In genomic region chr10:21791276-21791675, GRCh38 we compare ENCODE assay signal across 22 cellular contexts.
DNase-seq lines count a peak whose midpoint lies in the region; ATAC-seq, FAIRE-seq and TF ChIP-seq lines count a peak whose summit lies in the region.
"Had no signal": no experiment of that assay in that cellular context is flagged by ENCODE, and none has a peak within 500 bp of the region (broad histone marks: within the 10 kb centered on the region; RNA-seq: fewer than 3 reads in every experiment).

No MANE protein-coding gene starts in this region.

- peaks cover 11% of the 10 kb centered on the region for H3K4me1 Mint-ChIP-seq in MCF 10A (ENCODE audit: insufficient read depth, unreplicated experiment)
- H3K4me1 Mint-ChIP-seq in activated CD8-positive, alpha-beta memory T cell treated with anti-CD3 and anti-CD28 coated beads, Interleukin-2, amount 10 ng/mL, durations not matched to agents 7 days and 5 days = peaks cover 9% of the 10 kb centered on the region
- H3K4me1 Mint-ChIP-seq: B cell had no signal

- H4K20me1 ChIP-seq in mammary epithelial cell (ENCODE audit: insufficient read depth, low read length) (no peaks in the 10 kb centered on the region), keratinocyte (ENCODE audit: control insufficient read depth, extremely low read depth, insufficient read depth, low read length) (no peaks in the 10 kb centered on the region)
- H4K20me1 ChIP-seq: BLaER1 had no signal

- H3K9me1 ChIP-seq in keratinocyte (ENCODE audit: control insufficient read depth, extremely low read depth, insufficient read depth, low read length) = no peaks in the 10 kb centered on the region

- no peaks in the 10 kb centered on the region for H3K27me3 ChIP-seq in mammary epithelial cell (ENCODE audit: insufficient read depth, low read length)
- no peaks in the 10 kb centered on the region for H3K27me3 ChIP-seq in keratinocyte (ENCODE audit: control insufficient read depth, extremely low read depth, insufficient read depth, low read length)
- H3K27me3 ChIP-seq: BLaER1 had no signal

- H3K9me3 Mint-ChIP-seq in MCF 10A (ENCODE audit: unreplicated experiment) = peaks cover 9% of the 10 kb centered on the region
- peaks cover 2% of the 10 kb centered on the region for H3K9me3 Mint-ChIP-seq in activated CD8-positive, alpha-beta memory T cell treated with anti-CD3 and anti-CD28 coated beads, Interleukin-2, amount 10 ng/mL, durations not matched to agents 7 days and 5 days (ENCODE audit: low read depth)
- H3K9me3 Mint-ChIP-seq: HFFc6 had no signal

- CTCF ChIA-PET in mammary epithelial cell (lab: Charles Lee; ENCODE audit: low non-redundant PET) = no interaction called here
- CTCF ChIA-PET in MCF 10A (lab: Yijun Ruan, JAX) = no interaction called here
- CTCF ChIA-PET in activated CD8-positive, alpha-beta memory T cell treated with anti-CD3 and anti-CD28 coated beads, Interleukin-2, amount 10 ng/mL, durations not matched to agents 7 days and 5 days (lab: Charles Lee) = interaction anchor here (1.1 kb wide), 1 partner anchor 12 kb away, joined by 3 read pairs; no protein-coding TSS in a partner anchor

- BruUV-seq in mammary epithelial cell (replicated peaks; lab: Mats Ljungman, UMichigan) = no TSS peak
- no TSS peak for BruUV-seq in MCF 10A (replicated peaks; lab: Mats Ljungman, UMichigan)

- no peak for FAIRE-seq in keratinocyte (lab: Jason Lieb, UNC)
- FAIRE-seq: A204.1, GM12892, H54 had no signal

- no peak for TF ChIP-seq POLR2A in lower leg skin (IDR thresholded peaks at IDR 0.05)

- no peak overlapping the region for H3K4me3 Mint-ChIP-seq in MCF 10A (ENCODE audit: unreplicated experiment)
- H3K4me3 Mint-ChIP-seq in activated CD8-positive, alpha-beta memory T cell treated with anti-CD3 and anti-CD28 coated beads, Interleukin-2, amount 10 ng/mL, durations not matched to agents 7 days and 5 days = no peak overlapping the region
- H3K4me3 Mint-ChIP-seq: B cell; CD4-positive, CD25-positive, alpha-beta regulatory T cell; CD8-positive, alpha-beta T cell; HFFc6 had no signal

- DNase-seq in mammary epithelial cell (peak; percentile 54), MCF 10A (ENCODE audit: unreplicated experiment) (no peak), fibroblast of gingiva (ENCODE audit: low read depth) (peak; percentile 32), keratinocyte (ENCODE audit: low read depth, low spot score) (peak; percentile 9), lower leg skin (ENCODE audit: low spot score in 2 of 2) (no peak), T-helper 9 cell (no peak)
- no peak for DNase-seq in activated CD8-positive, alpha-beta memory T cell treated with anti-CD3 and anti-CD28 coated beads, Interleukin-2, amount 10 ng/mL, durations not matched to agents 7 days and 5 days
- DNase-seq: Caco-2; CD4-positive, CD25-positive, alpha-beta regulatory T cell; CD8-positive, alpha-beta T cell; DMS153; DND-41; GOT3; HFFc6 had no signal

- H3K4me1 ChIP-seq in mammary epithelial cell (ENCODE audit: insufficient read depth, low read length) = peaks cover 3% of the 10 kb centered on the region
- H3K4me1 ChIP-seq in keratinocyte (ENCODE audit: control insufficient read depth, extremely low read depth, insufficient read depth, low read length) = peaks cover 4% of the 10 kb centered on the region
- H3K4me1 ChIP-seq: BLaER1, Caco-2, HAP-1 had no signal

- no peak for TF ChIP-seq CTCF in mammary epithelial cell (conservative IDR thresholded peaks at IDR 0.05 in 1 of 2, IDR thresholded peaks at IDR 0.05 in 1 of 2; ENCODE audit: extremely low read depth in 1 of 2, insufficient read depth in 1 of 2, low read depth in 1 of 2, low read length in 2 of 2)
- no peak for TF ChIP-seq CTCF in MCF 10A (IDR thresholded peaks at IDR 0.05; ENCODE audit: unreplicated experiment)
- TF ChIP-seq CTCF in keratinocyte (optimal IDR thresholded peaks at IDR 0.05 in 1 of 3, IDR thresholded peaks at IDR 0.05 in 1 of 3, conservative IDR thresholded peaks at IDR 0.05 in 1 of 3; ENCODE audit: extremely low read depth in 1 of 3, insufficient read depth in 2 of 3, low read length in 3 of 3) = no peak
- TF ChIP-seq CTCF in lower leg skin (IDR thresholded peaks at IDR 0.05) = no peak

- H3K4me3 ChIP-seq in mammary epithelial cell (replicated peaks in 1 of 3; ENCODE audit: insufficient read depth in 1 of 3, low read depth in 2 of 3, low read length in 3 of 3) = peak overlapping the region in 1 of 3 experiments; percentile 14
- no peak overlapping the region for H3K4me3 ChIP-seq in keratinocyte (ENCODE audit: control insufficient read depth in 2 of 3, extremely low read depth in 1 of 3, insufficient read depth in 2 of 3, low read depth in 1 of 3, low read length in 3 of 3)
- H3K4me3 ChIP-seq in lower leg skin (ENCODE audit: low read depth, poor library complexity, severe bottlenecking) = no peak overlapping the region
- H3K4me3 ChIP-seq: BLaER1, HAP-1 had no signal

- intact Hi-C loops in mammary epithelial cell (cut with micrococcal nuclease) = no loop called here
- intact Hi-C loops in MCF 10A (cut with micrococcal nuclease) = no loop called here
- intact Hi-C loops in lower leg skin (cut with DNase I; ENCODE audit: low total_unique reads) = no loop called here

- H3K27me3 Mint-ChIP-seq in MCF 10A (ENCODE audit: insufficient read depth, unreplicated experiment) = no peaks in the 10 kb centered on the region
- H3K27me3 Mint-ChIP-seq in activated CD8-positive, alpha-beta memory T cell treated with anti-CD3 and anti-CD28 coated beads, Interleukin-2, amount 10 ng/mL, durations not matched to agents 7 days and 5 days = no peaks in the 10 kb centered on the region
- H3K27me3 Mint-ChIP-seq: B cell; CD4-positive, CD25-positive, alpha-beta regulatory T cell had no signal

- no peak overlapping the region for H3K27ac ChIP-seq in mammary epithelial cell (ENCODE audit: insufficient read depth, low read depth, low read length)
- H3K27ac ChIP-seq in keratinocyte (ENCODE audit: control insufficient read depth, insufficient read depth, low read length) = no peak overlapping the region
- H3K27ac ChIP-seq: 22Rv1, BLaER1, C4-2B had no signal

- H3K4me2 ChIP-seq in mammary epithelial cell (ENCODE audit: insufficient read depth, low read depth, low read length) (peak overlapping the region; percentile 64), keratinocyte (ENCODE audit: control insufficient read depth, extremely low read depth, insufficient read depth, low read depth, low read length) (no peak overlapping the region)
- H3K4me2 ChIP-seq: BLaER1 had no signal

- POLR2A ChIA-PET in MCF 10A (lab: Yijun Ruan, JAX) = interaction anchor here (0.7 kb wide), 1 partner anchor 9 kb away, joined by 4 read pairs; no protein-coding TSS in a partner anchor

- H3K36me3 ChIP-seq in mammary epithelial cell (ENCODE audit: insufficient read depth, low read length) = no peaks in the 10 kb centered on the region
- H3K36me3 ChIP-seq in keratinocyte (ENCODE audit: control insufficient read depth in 2 of 2, extremely low read depth in 1 of 2, insufficient read depth in 2 of 2, low read length in 2 of 2) = no peaks in the 10 kb centered on the region
- H3K36me3 ChIP-seq: BLaER1, HAP-1 had no signal

- no peak overlapping the region for H3K27ac Mint-ChIP-seq in MCF 10A (ENCODE audit: low read depth, unreplicated experiment)
- H3K27ac Mint-ChIP-seq in activated CD8-positive, alpha-beta memory T cell treated with anti-CD3 and anti-CD28 coated beads, Interleukin-2, amount 10 ng/mL, durations not matched to agents 7 days and 5 days = no peak overlapping the region
- H3K27ac Mint-ChIP-seq: B cell; CD4-positive, CD25-positive, alpha-beta regulatory T cell; CD8-positive, alpha-beta T cell; HFFc6 had no signal

- WGBS in mammary epithelial cell (ENCODE audit: low coverage, missing lambda C conversion rate) = 93% methylated on average over 2 of the region's 2 CpGs
- WGBS in lower leg skin, 2 donors = 88 to 95% methylated on average over 2 of the region's 2 CpGs

- H3K9ac ChIP-seq in mammary epithelial cell (ENCODE audit: insufficient read depth, low read length) (no peak overlapping the region), keratinocyte (ENCODE audit: control insufficient read depth, extremely low read depth, insufficient read depth, low read length) (no peak overlapping the region)
- H3K9ac ChIP-seq: BLaER1 had no signal

- dilution Hi-C loops in mammary epithelial cell (cut with HindIII; ENCODE audit: low sequenced_read_pairs) (no loop called here), keratinocyte (cut with MboI; ENCODE audit: extremely low pct_ligation_motif_present, low sequenced_read_pairs) (no loop called here)

- ATAC-seq in activated CD8-positive, alpha-beta memory T cell treated with anti-CD3 and anti-CD28 coated beads, Interleukin-2, amount 10 ng/mL, durations not matched to agents 7 days and 5 days = no peak
- ATAC-seq: CD8-positive, alpha-beta T cell had no signal

- in situ Hi-C loops in mammary epithelial cell (cut with MboI; ENCODE audit: low sequenced_read_pairs in 2 of 2) = no loop called here

- H2AFZ ChIP-seq in mammary epithelial cell (ENCODE audit: low read depth, low read length) (no peak overlapping the region), keratinocyte (ENCODE audit: control insufficient read depth, low read length) (no peak overlapping the region)

- no peaks in the 10 kb centered on the region for H3K9me3 ChIP-seq in mammary epithelial cell (replicated peaks; ENCODE audit: insufficient read depth, low read length)
- no peaks in the 10 kb centered on the region for H3K9me3 ChIP-seq in keratinocyte (ENCODE audit: control insufficient read depth, low read depth, low read length)
- H3K9me3 ChIP-seq: HAP-1 had no signal

- H3K79me2 ChIP-seq in mammary epithelial cell (ENCODE audit: insufficient read depth, low read length) = no peaks in the 10 kb centered on the region
- no peaks in the 10 kb centered on the region for H3K79me2 ChIP-seq in keratinocyte (ENCODE audit: control insufficient read depth, insufficient read depth, low read length)

- peaks cover 4% of the 10 kb centered on the region for H3K36me3 Mint-ChIP-seq in MCF 10A (ENCODE audit: insufficient read depth, unreplicated experiment)
- H3K36me3 Mint-ChIP-seq in activated CD8-positive, alpha-beta memory T cell treated with anti-CD3 and anti-CD28 coated beads, Interleukin-2, amount 10 ng/mL, durations not matched to agents 7 days and 5 days = peaks cover 27% of the 10 kb centered on the region

Comparison
In these comparisons a context has a peak if more than half of its experiments do, and no peak if none do; other contexts are left out.
1. DNase-seq: peak in mammary epithelial cell (single experiment), fibroblast of gingiva (single experiment) and keratinocyte (single experiment); none in MCF 10A (single experiment), activated CD8-positive, alpha-beta memory T cell treated with anti-CD3 and anti-CD28 coated beads, Interleukin-2, amount 10 ng/mL, durations not matched to agents 7 days and 5 days (single experiment), lower leg skin (0 of 2) and T-helper 9 cell (single experiment).